In genomic region chr5:166671818-166672217, GRCh38 we compare ENCODE assay signal across 1 cellular context.
TF ChIP-seq lines count a peak whose summit lies in the region.

No MANE protein-coding gene starts in this region.

TF ChIP-seq in GM23338, 12 proteins besides CTCF, POLR2A, EP300 and RAD21:
- TF ChIP-seq, protein P1, sequence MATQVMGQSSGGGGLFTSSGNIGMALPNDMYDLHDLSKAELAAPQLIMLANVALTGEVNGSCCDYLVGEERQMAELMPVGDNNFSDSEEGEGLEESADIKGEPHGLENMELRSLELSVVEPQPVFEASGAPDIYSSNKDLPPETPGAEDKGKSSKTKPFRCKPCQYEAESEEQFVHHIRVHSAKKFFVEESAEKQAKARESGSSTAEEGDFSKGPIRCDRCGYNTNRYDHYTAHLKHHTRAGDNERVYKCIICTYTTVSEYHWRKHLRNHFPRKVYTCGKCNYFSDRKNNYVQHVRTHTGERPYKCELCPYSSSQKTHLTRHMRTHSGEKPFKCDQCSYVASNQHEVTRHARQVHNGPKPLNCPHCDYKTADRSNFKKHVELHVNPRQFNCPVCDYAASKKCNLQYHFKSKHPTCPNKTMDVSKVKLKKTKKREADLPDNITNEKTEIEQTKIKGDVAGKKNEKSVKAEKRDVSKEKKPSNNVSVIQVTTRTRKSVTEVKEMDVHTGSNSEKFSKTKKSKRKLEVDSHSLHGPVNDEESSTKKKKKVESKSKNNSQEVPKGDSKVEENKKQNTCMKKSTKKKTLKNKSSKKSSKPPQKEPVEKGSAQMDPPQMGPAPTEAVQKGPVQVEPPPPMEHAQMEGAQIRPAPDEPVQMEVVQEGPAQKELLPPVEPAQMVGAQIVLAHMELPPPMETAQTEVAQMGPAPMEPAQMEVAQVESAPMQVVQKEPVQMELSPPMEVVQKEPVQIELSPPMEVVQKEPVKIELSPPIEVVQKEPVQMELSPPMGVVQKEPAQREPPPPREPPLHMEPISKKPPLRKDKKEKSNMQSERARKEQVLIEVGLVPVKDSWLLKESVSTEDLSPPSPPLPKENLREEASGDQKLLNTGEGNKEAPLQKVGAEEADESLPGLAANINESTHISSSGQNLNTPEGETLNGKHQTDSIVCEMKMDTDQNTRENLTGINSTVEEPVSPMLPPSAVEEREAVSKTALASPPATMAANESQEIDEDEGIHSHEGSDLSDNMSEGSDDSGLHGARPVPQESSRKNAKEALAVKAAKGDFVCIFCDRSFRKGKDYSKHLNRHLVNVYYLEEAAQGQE (IDR thresholded peaks at IDR 0.05; ENCODE audit: unreplicated experiment) = no peak
- TF ChIP-seq STAT1 (IDR thresholded peaks at IDR 0.05; ENCODE audit: unreplicated experiment) = no peak
- no peak for TF ChIP-seq JUNB (IDR thresholded peaks at IDR 0.05; ENCODE audit: unreplicated experiment)
- TF ChIP-seq, protein P2, sequence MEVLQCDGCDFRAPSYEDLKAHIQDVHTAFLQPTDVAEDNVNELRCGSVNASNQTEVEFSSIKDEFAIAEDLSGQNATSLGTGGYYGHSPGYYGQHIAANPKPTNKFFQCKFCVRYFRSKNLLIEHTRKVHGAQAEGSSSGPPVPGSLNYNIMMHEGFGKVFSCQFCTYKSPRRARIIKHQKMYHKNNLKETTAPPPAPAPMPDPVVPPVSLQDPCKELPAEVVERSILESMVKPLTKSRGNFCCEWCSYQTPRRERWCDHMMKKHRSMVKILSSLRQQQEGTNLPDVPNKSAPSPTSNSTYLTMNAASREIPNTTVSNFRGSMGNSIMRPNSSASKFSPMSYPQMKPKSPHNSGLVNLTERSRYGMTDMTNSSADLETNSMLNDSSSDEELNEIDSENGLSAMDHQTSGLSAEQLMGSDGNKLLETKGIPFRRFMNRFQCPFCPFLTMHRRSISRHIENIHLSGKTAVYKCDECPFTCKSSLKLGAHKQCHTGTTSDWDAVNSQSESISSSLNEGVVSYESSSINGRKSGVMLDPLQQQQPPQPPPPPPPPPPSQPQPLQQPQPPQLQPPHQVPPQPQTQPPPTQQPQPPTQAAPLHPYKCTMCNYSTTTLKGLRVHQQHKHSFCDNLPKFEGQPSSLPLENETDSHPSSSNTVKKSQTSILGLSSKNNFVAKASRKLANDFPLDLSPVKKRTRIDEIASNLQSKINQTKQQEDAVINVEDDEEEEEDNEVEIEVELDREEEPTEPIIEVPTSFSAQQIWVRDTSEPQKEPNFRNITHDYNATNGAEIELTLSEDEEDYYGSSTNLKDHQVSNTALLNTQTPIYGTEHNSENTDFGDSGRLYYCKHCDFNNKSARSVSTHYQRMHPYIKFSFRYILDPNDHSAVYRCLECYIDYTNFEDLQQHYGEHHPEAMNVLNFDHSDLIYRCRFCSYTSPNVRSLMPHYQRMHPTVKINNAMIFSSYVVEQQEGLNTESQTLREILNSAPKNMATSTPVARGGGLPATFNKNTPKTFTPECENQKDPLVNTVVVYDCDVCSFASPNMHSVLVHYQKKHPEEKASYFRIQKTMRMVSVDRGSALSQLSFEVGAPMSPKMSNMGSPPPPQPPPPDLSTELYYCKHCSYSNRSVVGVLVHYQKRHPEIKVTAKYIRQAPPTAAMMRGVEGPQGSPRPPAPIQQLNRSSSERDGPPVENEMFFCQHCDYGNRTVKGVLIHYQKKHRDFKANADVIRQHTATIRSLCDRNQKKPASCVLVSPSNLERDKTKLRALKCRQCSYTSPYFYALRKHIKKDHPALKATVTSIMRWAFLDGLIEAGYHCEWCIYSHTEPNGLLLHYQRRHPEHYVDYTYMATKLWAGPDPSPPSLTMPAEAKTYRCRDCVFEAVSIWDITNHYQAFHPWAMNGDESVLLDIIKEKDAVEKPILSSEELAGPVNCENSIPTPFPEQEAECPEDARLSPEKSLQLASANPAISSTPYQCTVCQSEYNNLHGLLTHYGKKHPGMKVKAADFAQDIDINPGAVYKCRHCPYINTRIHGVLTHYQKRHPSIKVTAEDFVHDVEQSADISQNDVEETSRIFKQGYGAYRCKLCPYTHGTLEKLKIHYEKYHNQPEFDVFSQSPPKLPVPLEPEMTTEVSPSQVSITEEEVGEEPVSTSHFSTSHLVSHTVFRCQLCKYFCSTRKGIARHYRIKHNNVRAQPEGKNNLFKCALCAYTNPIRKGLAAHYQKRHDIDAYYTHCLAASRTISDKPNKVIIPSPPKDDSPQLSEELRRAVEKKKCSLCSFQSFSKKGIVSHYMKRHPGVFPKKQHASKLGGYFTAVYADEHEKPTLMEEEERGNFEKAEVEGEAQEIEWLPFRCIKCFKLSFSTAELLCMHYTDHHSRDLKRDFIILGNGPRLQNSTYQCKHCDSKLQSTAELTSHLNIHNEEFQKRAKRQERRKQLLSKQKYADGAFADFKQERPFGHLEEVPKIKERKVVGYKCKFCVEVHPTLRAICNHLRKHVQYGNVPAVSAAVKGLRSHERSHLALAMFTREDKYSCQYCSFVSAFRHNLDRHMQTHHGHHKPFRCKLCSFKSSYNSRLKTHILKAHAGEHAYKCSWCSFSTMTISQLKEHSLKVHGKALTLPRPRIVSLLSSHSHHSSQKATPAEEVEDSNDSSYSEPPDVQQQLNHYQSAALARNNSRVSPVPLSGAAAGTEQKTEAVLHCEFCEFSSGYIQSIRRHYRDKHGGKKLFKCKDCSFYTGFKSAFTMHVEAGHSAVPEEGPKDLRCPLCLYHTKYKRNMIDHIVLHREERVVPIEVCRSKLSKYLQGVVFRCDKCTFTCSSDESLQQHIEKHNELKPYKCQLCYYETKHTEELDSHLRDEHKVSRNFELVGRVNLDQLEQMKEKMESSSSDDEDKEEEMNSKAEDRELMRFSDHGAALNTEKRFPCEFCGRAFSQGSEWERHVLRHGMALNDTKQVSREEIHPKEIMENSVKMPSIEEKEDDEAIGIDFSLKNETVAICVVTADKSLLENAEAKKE (CRISPR knock-in tag; IDR thresholded peaks at IDR 0.05) = no peak
- no peak for TF ChIP-seq NANOG (IDR thresholded peaks at IDR 0.05; ENCODE audit: borderline replicate concordance)
- no peak for TF ChIP-seq ZNF331 (CRISPR knock-in tag; IDR thresholded peaks at IDR 0.05; ENCODE audit: low read depth)
- TF ChIP-seq EZH2phosphoT487 (IDR thresholded peaks at IDR 0.05; ENCODE audit: unreplicated experiment) = no peak
- TF ChIP-seq EZH2 (IDR thresholded peaks at IDR 0.05; ENCODE audit: low read depth, unreplicated experiment) = no peak
- no peak for TF ChIP-seq ETS1 (IDR thresholded peaks at IDR 0.05)
- no peak for TF ChIP-seq POLR2AphosphoS5 (IDR thresholded peaks at IDR 0.05; ENCODE audit: low read depth)
- no peak for TF ChIP-seq ZNF114 (CRISPR knock-in tag; IDR thresholded peaks at IDR 0.05)
- TF ChIP-seq CREB1 (CRISPR knock-in tag; IDR thresholded peaks at IDR 0.05; ENCODE audit: low read depth) = no peak
